8 cellular contexts compared by ENCODE assay signal in the genomic region with DNA sequence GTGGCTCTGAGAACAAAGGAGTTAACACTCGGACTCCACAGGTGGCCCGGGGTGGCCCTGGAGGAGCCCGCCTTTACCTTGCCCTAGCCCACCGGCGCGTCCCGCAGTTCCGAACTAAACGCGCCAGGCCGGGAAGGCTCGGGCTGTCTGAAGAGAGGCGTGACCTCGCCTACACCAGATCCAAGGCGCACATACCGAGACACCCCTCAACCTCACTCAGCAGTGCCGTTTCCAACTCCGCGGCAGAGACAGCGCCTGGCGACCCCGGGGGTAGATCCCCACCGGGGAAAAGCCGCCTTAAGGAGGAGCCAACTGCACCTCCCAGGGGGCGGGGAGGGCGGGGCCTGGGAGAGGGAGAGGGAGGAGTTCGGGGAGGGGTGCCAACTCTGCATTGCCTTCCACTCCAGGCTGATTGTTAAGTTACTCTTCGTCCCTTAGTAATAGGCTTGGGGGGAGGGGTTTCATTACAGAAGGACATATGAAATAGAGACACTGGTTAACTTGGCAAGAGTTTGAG. TPM values are rescaled to one million over a fixed set of nuclear protein-coding genes. Genes with fewer than 3 reads are reported as not detected.
DNase-seq lines count a peak whose midpoint lies in the region; ATAC-seq and TF ChIP-seq lines count a peak whose summit lies in the region.

Gene DLG1 (minus strand): TSS at position 272 of the 517 bp plus-strand sequence. CDS start 1,408 bp downstream, outside the sequence.

- peak within 1 kb of the TSS; percentile 87 for H3K9ac ChIP-seq in rectal smooth muscle tissue (ENCODE audit: low read length)

- peak; percentile 48 for ATAC-seq in HG02852 (IDR thresholded peaks at IDR 0.05; ENCODE audit: unreplicated experiment)
- ATAC-seq in left ventricle myocardium superior, result peak; percentile 89

- no peaks in the 10 kb centered on the region for H3K4me1 ChIP-seq in rectal smooth muscle tissue (ENCODE audit: control insufficient read depth, insufficient read depth, low read length)
- peaks cover 19% of the 10 kb centered on the region for H3K4me1 ChIP-seq in vagina

- no peaks in the 10 kb centered on the region for H3K27me3 ChIP-seq in rectal smooth muscle tissue (ENCODE audit: control insufficient read depth, insufficient read depth, low read length)
- no peaks in the 10 kb centered on the region for H3K27me3 ChIP-seq in vagina

- peak; percentile 93 for DNase-seq in GM13976 (ENCODE audit: low spot score)
- DNase-seq in NCI-H146 (lab: John Stamatoyannopoulos, UW), result peak; percentile 95
- DNase-seq in amygdala (lab: John Stamatoyannopoulos, UW), result peak in 49 of 56 donors; percentile 26 to 84 (median 67)
- peak; percentile 91 for DNase-seq in left ventricle myocardium superior
- no peak for DNase-seq in vagina (ENCODE audit: extremely low spot score in 2 of 2)

- no peaks in the 10 kb centered on the region for H3K36me3 ChIP-seq in rectal smooth muscle tissue (ENCODE audit: control insufficient read depth, insufficient read depth, low read length)
- peaks cover 0 to 6% of the 10 kb centered on the region in 2 donors for H3K36me3 ChIP-seq in vagina

- no peak for TF ChIP-seq CTCF in GM13976 (IDR thresholded peaks at IDR 0.05; ENCODE audit: borderline replicate concordance, control extremely low read depth, extremely low read depth, insufficient read depth, missing control alignments)
- no peak for TF ChIP-seq CTCF in vagina (IDR thresholded peaks at IDR 0.05)

- peak in 1 of 2 donors; percentile 23 for TF ChIP-seq POLR2A in vagina (IDR thresholded peaks at IDR 0.05)

- intact Hi-C loops in T-helper 1 cell treated with Interleukin-12 subunit alpha and Interleukin-12 subunit beta and Interleukin-4 antibody, amounts not matched to agents 30 ng/mL and 1 ng/mL, for 36 hours (cut with micrococcal nuclease), result loop anchor here (1.0 to 10.0 kb wide), 15 partner anchors 8 to 1024 kb away; partner anchors contain the start of genes LMLN, LRCH3, NRROS and PIGZ
- intact Hi-C loops in left ventricle myocardium superior (cut with micrococcal nuclease) (no loop called here), vagina (cut with DNase I) (no loop called here)

- H3K4me3 ChIP-seq in rectal smooth muscle tissue (ENCODE audit: low read length) (peak within 1 kb of the TSS; percentile 96), vagina (peak within 1 kb of the TSS; percentile 96)

- H3K27ac ChIP-seq in rectal smooth muscle tissue (ENCODE audit: low read depth, low read length), result peak within 1 kb of the TSS; percentile 87
- peak within 1 kb of the TSS; percentile 95 for H3K27ac ChIP-seq in vagina

- in situ Hi-C loops in GM13976 (cut with MboI; ENCODE audit: low sequenced_read_pairs, unreplicated experiment), result no loop called here

- H3K9me3 ChIP-seq in vagina, result no peaks in the 10 kb centered on the region

RNA-seq across cellular contexts. Expression of gene DLG1, which starts in this region (rescaled TPM):
- total RNA-seq in T-helper 1 cell treated with Interleukin-12 subunit alpha and Interleukin-12 subunit beta and Interleukin-4 antibody, amounts not matched to agents 30 ng/mL and 1 ng/mL, for 36 hours, result 82.3 and 86.0 TPM in 2 replicates
- total RNA-seq in left ventricle myocardium superior, result 44.6 TPM
- 115 TPM for total RNA-seq in vagina

Comparison
In these comparisons a context has a peak if more than half of its experiments do, and no peak if none do; other contexts are left out.
1. DNase-seq: peak in GM13976 (single experiment), NCI-H146 (single experiment), amygdala (49 of 56) and left ventricle myocardium superior (single experiment); none in vagina (0 of 2).